ENCODE assay signal across 21 cellular contexts in genomic region chr1:31228986-31229385, GRCh38. TPM values are rescaled to one million over a fixed set of nuclear protein-coding genes. Genes with fewer than 3 reads are reported as not detected.
A peak's percentile ranks its signal among the peaks of the same experiment; 100 is the strongest.
DNase-seq lines count a peak whose midpoint lies in the region; ATAC-seq, FAIRE-seq and TF ChIP-seq lines count a peak whose summit lies in the region.
"Had no signal": no experiment of that assay in that cellular context is flagged by ENCODE, and none has a peak within 500 bp of the region (broad histone marks: within the 10 kb centered on the region; RNA-seq: fewer than 3 reads in every experiment).

No MANE protein-coding gene starts in this region.

- no peak overlapping the region for H3K4me2 ChIP-seq in HepG2 (ENCODE audit: low read depth, low read length)
- H3K4me2 ChIP-seq: BLaER1, GM23338 had no signal

- H3K4me3 Mint-ChIP-seq in naive thymus-derived CD4-positive, alpha-beta T cell, result no peak overlapping the region
- H3K4me3 Mint-ChIP-seq: CD8-positive, alpha-beta T cell; GM23338 had no signal

- no peak overlapping the region for H3K4me3 ChIP-seq in LNCaP clone FGC (ENCODE audit: low read depth, low read length)
- no peak overlapping the region for H3K4me3 ChIP-seq in bronchial epithelial cell (ENCODE audit: low read depth, low read length)
- no peak overlapping the region for H3K4me3 ChIP-seq in HepG2 (replicated peaks in 1 of 3; ENCODE audit: insufficient read depth in 1 of 3, low read depth in 2 of 3, low read length in 3 of 3)
- H3K4me3 ChIP-seq in naive thymus-derived CD4-positive, alpha-beta T cell (ENCODE audit: low read length), result no peak overlapping the region
- no peak overlapping the region for H3K4me3 ChIP-seq in tibial artery
- H3K4me3 ChIP-seq: BLaER1, GM23338 had no signal

- no peak overlapping the region for H3K9ac ChIP-seq in HepG2 (ENCODE audit: insufficient read depth, low read depth, low read length)
- H3K9ac ChIP-seq: BLaER1 had no signal

- FAIRE-seq in bronchial epithelial cell (lab: Jason Lieb, UNC) (peak; percentile 94), HepG2 (lab: Jason Lieb, UNC) (no peak)
- FAIRE-seq: GM12892, GM18507, H54 had no signal

- TF ChIP-seq RAD21 in HepG2 (CRISPR knock-in tag; IDR thresholded peaks at IDR 0.05), result no peak

- H3K27me3 Mint-ChIP-seq in naive thymus-derived CD4-positive, alpha-beta T cell, result peaks cover 0 to 4% (median 0%) of the 10 kb centered on the region in 5 donors

- CTCF ChIA-PET in HepG2 (lab: Yijun Ruan, JAX; ENCODE audit: low intra/inter-chr PET ratio, low total read pairs), result no interaction called here
- CTCF ChIA-PET in naive thymus-derived CD4-positive, alpha-beta T cell (lab: Charles Lee), result interaction anchor here (0.6 kb wide), 1 partner anchor 37 kb away, joined by 3 read pairs; no protein-coding TSS in a partner anchor

- no peak overlapping the region for H3K27ac Mint-ChIP-seq in naive thymus-derived CD4-positive, alpha-beta T cell
- H3K27ac Mint-ChIP-seq: CD8-positive, alpha-beta T cell; GM23338 had no signal

- H3K4me1 ChIP-seq in HepG2 (ENCODE audit: insufficient read depth, low read length), result no peaks in the 10 kb centered on the region
- no peaks in the 10 kb centered on the region for H3K4me1 ChIP-seq in naive thymus-derived CD4-positive, alpha-beta T cell (ENCODE audit: control insufficient read depth in 2 of 2, insufficient read depth in 2 of 2, low read length in 2 of 2)
- no peaks in the 10 kb centered on the region for H3K4me1 ChIP-seq in tibial artery
- H3K4me1 ChIP-seq: BLaER1 had no signal

- TF ChIP-seq CTCF in LNCaP clone FGC (IDR thresholded peaks at IDR 0.05; ENCODE audit: control insufficient read depth, extremely low read depth, insufficient read depth) (no peak), bronchial epithelial cell (IDR thresholded peaks at IDR 0.05; ENCODE audit: insufficient read depth, low read length, severe bottlenecking) (no peak), HepG2 (CRISPR knock-in tag; IDR thresholded peaks at IDR 0.05) (no peak), tibial artery (IDR thresholded peaks at IDR 0.05) (no peak)

- POLR2A ChIA-PET in HepG2 (lab: Yijun Ruan, JAX), result no interaction called here
- POLR2A ChIA-PET in naive thymus-derived CD4-positive, alpha-beta T cell (lab: Charles Lee), result no interaction called here

- H3K27ac ChIP-seq in HepG2 (ENCODE audit: extremely low read length, insufficient read depth, low read length), result no peak overlapping the region
- no peak overlapping the region for H3K27ac ChIP-seq in naive thymus-derived CD4-positive, alpha-beta T cell (ENCODE audit: low read depth, low read length)
- H3K27ac ChIP-seq in tibial artery, result no peak overlapping the region
- H3K27ac ChIP-seq: BLaER1 had no signal

- no TSS peak for BruUV-seq in HepG2 (replicated peaks; lab: Mats Ljungman, UMichigan)

- no peaks in the 10 kb centered on the region for H3K79me2 ChIP-seq in HepG2 (ENCODE audit: insufficient read depth, low read length)

- no peak for TF ChIP-seq POLR2A in HepG2 (IDR thresholded peaks at IDR 0.05; ENCODE audit: insufficient read depth in 1 of 2, low read depth in 2 of 2, low read length in 2 of 2)

- no peaks in the 10 kb centered on the region for H3K4me1 Mint-ChIP-seq in naive thymus-derived CD4-positive, alpha-beta T cell

- H4K20me1 ChIP-seq in HepG2 (ENCODE audit: insufficient read depth, low read length), result no peaks in the 10 kb centered on the region
- H4K20me1 ChIP-seq: BLaER1 had no signal

- H3K36me3 ChIP-seq in bronchial epithelial cell (ENCODE audit: control insufficient read depth, insufficient read depth, low read length) (no peaks in the 10 kb centered on the region), HepG2 (replicated peaks in 1 of 2; ENCODE audit: control insufficient read depth in 1 of 2, insufficient read depth in 2 of 2, low read length in 2 of 2) (no peaks in the 10 kb centered on the region), tibial artery (no peaks in the 10 kb centered on the region)
- H3K36me3 ChIP-seq in naive thymus-derived CD4-positive, alpha-beta T cell (ENCODE audit: control insufficient read depth in 2 of 3, insufficient read depth in 3 of 3, low read length in 3 of 3), result no peaks in the 10 kb centered on the region
- H3K36me3 ChIP-seq: BLaER1 had no signal

- no peaks in the 10 kb centered on the region for H3K36me3 Mint-ChIP-seq in naive thymus-derived CD4-positive, alpha-beta T cell
- H3K36me3 Mint-ChIP-seq: CD8-positive, alpha-beta T cell had no signal

- TF ChIP-seq EP300 in HepG2 (IDR thresholded peaks at IDR 0.05; ENCODE audit: low read depth in 2 of 2, low read length in 2 of 2) (no peak), HepG2 (CRISPR knock-in tag; IDR thresholded peaks at IDR 0.05; ENCODE audit: borderline replicate concordance) (no peak)

- no peaks in the 10 kb centered on the region for H3K9me3 Mint-ChIP-seq in naive thymus-derived CD4-positive, alpha-beta T cell
- H3K9me3 Mint-ChIP-seq: CD8-positive, alpha-beta T cell; GM23338 had no signal

- DNase-seq in DMS53 (lab: John Stamatoyannopoulos, UW) (peak; percentile 67), DMS53 treated with DMSO at 0.1 percent for 48 hours (lab: John Stamatoyannopoulos, UW; ENCODE audit: unreplicated experiment) (no peak), LNCaP clone FGC (ENCODE audit: low read depth) (peak; percentile 25), bronchial epithelial cell (ENCODE audit: low read depth) (peak; percentile 55), HepG2 (ENCODE audit: low spot score) (no peak), tibial artery (no peak)
- DNase-seq in naive thymus-derived CD4-positive, alpha-beta T cell, result no peak
- DNase-seq: 8988T; CD8-positive, alpha-beta T cell; COR-L47; DMS 273 treated with DMSO at 0.1 percent for 48 hours; DMS79; GDM1; HCEC 1CT had no signal

- in situ Hi-C loops in HepG2 (cut with HindIII; ENCODE audit: extremely low pct_ligation_motif_present, low pct_unique_long_range_greater_than_20kb), result no loop called here

- intact Hi-C loops in HepG2 (cut with micrococcal nuclease; ENCODE audit: unreplicated experiment), result no loop called here
- intact Hi-C loops in naive thymus-derived CD4-positive, alpha-beta T cell (cut with micrococcal nuclease), result no loop called here
- intact Hi-C loops in tibial artery (cut with DNase I; ENCODE audit: low total_unique reads), result no loop called here

- ATAC-seq in HepG2 (no peak), GM19351 (IDR thresholded peaks at IDR 0.05; ENCODE audit: unreplicated experiment) (no peak)
- no peak for ATAC-seq in naive thymus-derived CD4-positive, alpha-beta T cell
- ATAC-seq: CD8-positive, alpha-beta T cell; GM23338 had no signal

- H3K9me3 ChIP-seq in HepG2 (ENCODE audit: low read length), result no peaks in the 10 kb centered on the region
- H3K9me3 ChIP-seq in naive thymus-derived CD4-positive, alpha-beta T cell (ENCODE audit: control insufficient read depth in 2 of 3, low read length in 3 of 3), result no peaks in the 10 kb centered on the region
- no peaks in the 10 kb centered on the region for H3K9me3 ChIP-seq in tibial artery
- H3K9me3 ChIP-seq: BLaER1 had no signal

- no peak overlapping the region for H2AFZ ChIP-seq in HepG2 (ENCODE audit: low read length)
- H2AFZ ChIP-seq: GM23338 had no signal

- H3K27me3 ChIP-seq in bronchial epithelial cell (ENCODE audit: control insufficient read depth, insufficient read depth, low read length), result peaks cover 2% of the 10 kb centered on the region
- peaks cover 1 to 5% of the 10 kb centered on the region in 2 experiments; a peak in 2 of 5 replicates for H3K27me3 ChIP-seq in HepG2 (ENCODE audit: control insufficient read depth in 1 of 2, insufficient read depth in 2 of 2, low read length in 2 of 2)
- H3K27me3 ChIP-seq in naive thymus-derived CD4-positive, alpha-beta T cell (ENCODE audit: control insufficient read depth in 2 of 2, insufficient read depth in 2 of 2, low read length in 2 of 2), result no peaks in the 10 kb centered on the region
- H3K27me3 ChIP-seq in tibial artery, result peaks cover 0 to 16% of the 10 kb centered on the region in 2 donors
- H3K27me3 ChIP-seq: BLaER1 had no signal

TF ChIP-seq in HepG2, 621 proteins besides CTCF, POLR2A, EP300 and RAD21 (continues in another document):
- TF ChIP-seq ZNF614 (CRISPR knock-in tag; IDR thresholded peaks at IDR 0.05; ENCODE audit: borderline replicate concordance) (no peak), ZNF354B (CRISPR knock-in tag; IDR thresholded peaks at IDR 0.05) (no peak), RBM39 (IDR thresholded peaks at IDR 0.05; ENCODE audit: low read depth, low read length, poor library complexity, severe bottlenecking) (no peak), JUNB (CRISPR knock-in tag; IDR thresholded peaks at IDR 0.05; ENCODE audit: borderline replicate concordance) (no peak), ZNF143 (CRISPR knock-in tag; IDR thresholded peaks at IDR 0.05) (no peak)

RNA-seq across cellular contexts. Expression of gene NKAIN1, which starts 10.7 kb away (rescaled TPM):
- under 0.01 TPM in 1 of 2 replicates, not detected in the other for total RNA-seq in bronchial epithelial cell
- total RNA-seq in HepG2 (2016; rRNA removed; fragmentation: Illumina TruSeq; extraction: Trizol), result 0.29 TPM in 1 of 2 replicates, not detected in the other
- total RNA-seq in HepG2 (2016; cell fraction: cytosol; rRNA removed; fragmentation: Illumina TruSeq; extraction: Trizol; ENCODE audit: low read depth), result 0.20 and 0.26 TPM in 2 replicates
- total RNA-seq in HepG2 (2016; cell fraction: insoluble cytoplasmic fraction; rRNA removed; fragmentation: Illumina TruSeq; extraction: Trizol), result 0.26 and 0.27 TPM in 2 replicates
- 0.37 and 0.79 TPM in 2 replicates for total RNA-seq in HepG2 (2016; cell fraction: membrane; rRNA removed; fragmentation: Illumina TruSeq; extraction: Trizol)
- total RNA-seq in HepG2 (2016; cell fraction: nucleus; rRNA removed; fragmentation: Illumina TruSeq; extraction: Trizol), result 0.31 TPM in 1 of 2 replicates, not detected in the other
- 0.20 and 0.40 TPM in 2 replicates for polyA plus RNA-seq in HepG2 (2011; rRNA removed)
- polyA plus RNA-seq in HepG2 (2011; cell fraction: cytosol; rRNA removed), result 0.17 and 0.28 TPM in 2 replicates
- 0.59 TPM in 1 of 2 replicates, not detected in the other for polyA plus RNA-seq in HepG2 (2011; cell fraction: nucleus; rRNA removed)
- 0.19 TPM in 1 of 2 replicates, not detected in the other for polyA plus RNA-seq in HepG2 (2012)
- 0.33 and 0.54 TPM in 2 replicates for polyA plus RNA-seq in HepG2 (2016; cell fraction: cytosol; fragmentation: Illumina TruSeq; extraction: Trizol; ENCODE audit: low read depth)
- polyA plus RNA-seq in HepG2 (2016; cell fraction: insoluble cytoplasmic fraction; fragmentation: Illumina TruSeq; extraction: Trizol; ENCODE audit: low read depth), result 0.26 and 0.47 TPM in 2 replicates
- 0.57 and 1.3 TPM in 2 replicates for polyA plus RNA-seq in HepG2 (2016; cell fraction: membrane; fragmentation: Illumina TruSeq; extraction: Trizol; ENCODE audit: low read depth)
- not detected in 2 replicates for polyA plus RNA-seq in HepG2 (2016; cell fraction: nucleus; fragmentation: Illumina TruSeq; extraction: Trizol; ENCODE audit: insufficient read depth, low read depth)
- 0.63 and 3.7 TPM in 2 replicates for polyA minus RNA-seq in HepG2 (2011; rRNA and poly(A)+ RNA removed; ENCODE audit: low replicate concordance)
- not detected in 2 replicates for polyA minus RNA-seq in HepG2 (2011; cell fraction: cytosol; rRNA and poly(A)+ RNA removed)
- not detected in 2 replicates for polyA minus RNA-seq in HepG2 (2011; cell fraction: nucleus; rRNA and poly(A)+ RNA removed)
- not detected for total RNA-seq in naive thymus-derived CD4-positive, alpha-beta T cell
- not detected for polyA plus RNA-seq in naive thymus-derived CD4-positive, alpha-beta T cell
- total RNA-seq: CD8-positive, alpha-beta T cell; HT-29 had no signal

Comparison
In these comparisons a context has a peak if more than half of its experiments do, and no peak if none do; other contexts are left out.
1. DNase-seq: peak in DMS53 (single experiment), LNCaP clone FGC (single experiment) and bronchial epithelial cell (single experiment); none in DMS53 treated with DMSO at 0.1 percent for 48 hours (single experiment), HepG2 (single experiment), naive thymus-derived CD4-positive, alpha-beta T cell (0 of 9) and tibial artery (0 of 2).